In the genomic region with DNA sequence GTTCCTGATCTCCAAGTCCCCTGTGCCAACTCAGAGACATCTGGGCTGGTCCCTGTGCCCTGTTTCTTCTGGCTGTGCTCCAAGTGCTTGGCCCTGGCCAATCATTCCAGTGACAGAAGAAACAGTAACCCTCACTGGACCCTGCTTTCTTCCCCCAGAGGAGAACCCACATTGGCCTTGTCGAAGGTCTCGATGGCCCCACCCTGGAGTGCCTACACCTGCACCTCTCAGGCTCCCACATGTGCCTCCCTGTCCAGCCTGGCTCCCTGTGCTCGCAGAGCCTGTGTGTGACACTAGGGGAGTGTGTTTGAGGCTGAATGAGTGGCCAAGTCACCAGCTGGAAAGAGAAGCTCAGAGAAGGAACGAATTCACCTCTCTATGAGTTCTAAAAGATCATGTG, we compare ENCODE assay signal across 18 cellular contexts. TPM values are rescaled to one million over a fixed set of nuclear protein-coding genes. Genes with fewer than 3 reads are reported as not detected.
"Had no signal": no experiment of that assay in that cellular context is flagged by ENCODE, and none has a peak within 500 bp of the region (broad histone marks: within the 10 kb centered on the region; RNA-seq: fewer than 3 reads in every experiment).

No MANE protein-coding gene starts in this region.

- H3K27ac ChIP-seq: adrenal gland, colonic mucosa, gastroesophageal sphincter, prostate gland, skin epidermis, testis, WERI-Rb-1 had no signal

- H3K9me3 ChIP-seq: adrenal gland, colonic mucosa, gastroesophageal sphincter, prostate gland, testis had no signal

- H3K4me3 ChIP-seq: adrenal gland, colonic mucosa, gastroesophageal sphincter, prostate gland, skin epidermis, testis had no signal

- DNase-seq: activated CD4-positive, alpha-beta memory T cell treated with anti-CD3 and anti-CD28 coated beads, Interleukin-2, amount 10 ng/mL, durations not matched to agents 7 days and 5 days; activated CD4-positive, alpha-beta T cell treated with anti-CD3 and anti-CD28 coated beads for 36 hours; activated effector memory CD4-positive, alpha-beta T cell treated with anti-CD3 and anti-CD28 coated beads, Interleukin-2, amount 50 U/mL, for 16 hours; activated T-cell treated with anti-CD3 and anti-CD28 coated beads, Interleukin-2, amount 50 U/mL, for 48 hours; adrenal gland; colonic mucosa; mammary epithelial cell; naive B cell; occipital lobe; stimulated activated CD4-positive, alpha-beta T cell treated with anti-CD3 and anti-CD28 coated beads, Interleukin-4, amount 100 ng/mL, for 24 hours; stimulated activated naive CD4-positive, alpha-beta T cell treated with Interleukin-2 at 50 U/mL for 16 hours; T-helper 17 cell; testis had no signal

- H3K27me3 ChIP-seq: colonic mucosa, testis had no signal

- H3K4me1 ChIP-seq: adrenal gland, colonic mucosa, prostate gland, testis had no signal

- H3K36me3 ChIP-seq: adrenal gland, colonic mucosa, gastroesophageal sphincter, prostate gland, WERI-Rb-1 had no signal

RNA-seq across cellular contexts. Expression of gene MAL, which starts 5.9 kb away (rescaled TPM):
- polyA plus RNA-seq: fibroblast of lung, mammary epithelial cell had no signal
